In genomic region chr2:38960609-38961320, GRCh38 we compare ENCODE assay signal across 8 cellular contexts.
DNase-seq lines count a peak whose midpoint lies in the region; ATAC-seq and TF ChIP-seq lines count a peak whose summit lies in the region.

No MANE protein-coding gene starts in this region.

- peak overlapping the region; percentile 34; the same call in 1 of the 2 replicates for H3K4ac ChIP-seq in IMR-90 (ENCODE audit: low read depth, low read length)

- TF ChIP-seq EP300 in esophagus muscularis mucosa (IDR thresholded peaks at IDR 0.05) = no peak

- peak overlapping the region; percentile 75; the same call in 1 of the 2 replicates for H3K9ac ChIP-seq in IMR-90 (ENCODE audit: low read depth, low read length)

- CTCF ChIA-PET in IMR-90 (lab: Yijun Ruan, JAX) = interaction anchor here (1.5 kb wide), 1 partner anchor 13 kb away, joined by 10 read pairs; no protein-coding TSS in a partner anchor

- peak overlapping the region; percentile 96 for H4K5ac ChIP-seq in IMR-90 (ENCODE audit: low read depth, low read length)

- H3K4me1 ChIP-seq in IMR-90 (ENCODE audit: control insufficient read depth, insufficient read depth, low read length) (no peaks in the 10 kb centered on the region; the same call in 1 of the 2 replicates), esophagus muscularis mucosa (peaks cover 10 to 13% (median 13%) of the 10 kb centered on the region in 4 donors), psoas muscle (peaks cover 6% of the 10 kb centered on the region)

- intact Hi-C loops in IMR-90 (cut with micrococcal nuclease) (no loop called here), esophagus muscularis mucosa (cut with DNase I) (no loop called here), psoas muscle (cut with DNase I) (no loop called here)

- peak overlapping the region; percentile 71 for H3K14ac ChIP-seq in IMR-90 (replicated peaks; ENCODE audit: low read depth, low read length)

- 36% methylated on average over 12 of the region's 34 CpGs; no CpG with 5 or more reads in 1 of the 2 experiments for WGBS in IMR-90 (ENCODE audit: extremely low coverage in 2 of 2, insufficient read length in 1 of 2), 2 experiments
- WGBS in esophagus muscularis mucosa = 84% methylated on average over 15 of the region's 34 CpGs
- WGBS in psoas muscle, 3 donors = 58 to 60% (median 59%) methylated on average over 34 of the region's 34 CpGs

- H3K36me3 ChIP-seq in IMR-90 (ENCODE audit: control insufficient read depth, insufficient read depth, low read length) = no peaks in the 10 kb centered on the region
- H3K36me3 ChIP-seq in esophagus muscularis mucosa = no peaks in the 10 kb centered on the region
- H3K36me3 ChIP-seq in psoas muscle (ENCODE audit: insufficient read depth in 1 of 2, low read depth in 1 of 2) = no peaks in the 10 kb centered on the region

- peak overlapping the region; percentile 73 for H3K4me3 ChIP-seq in IMR-90 (ENCODE audit: insufficient read depth, low read depth, low read length)
- peak overlapping the region; percentile 55 to 65 (median 55) for H3K4me3 ChIP-seq in esophagus muscularis mucosa
- H3K4me3 ChIP-seq in psoas muscle = peak overlapping the region; percentile 62

- no peaks in the 10 kb centered on the region for H4K20me1 ChIP-seq in IMR-90 (ENCODE audit: insufficient read depth, low read length)

- TF ChIP-seq RAD21 in IMR-90 (IDR thresholded peaks at IDR 0.05; ENCODE audit: low read length) = no peak

- TF ChIP-seq CTCF in IMR-90 (conservative IDR thresholded peaks at IDR 0.05; ENCODE audit: low read depth, low read length) = no peak
- TF ChIP-seq CTCF in esophagus muscularis mucosa (IDR thresholded peaks at IDR 0.05) = peak in 1 of 3 experiments; percentile 0
- TF ChIP-seq CTCF in psoas muscle (IDR thresholded peaks at IDR 0.05) = no peak

- H3K9me3 ChIP-seq in IMR-90 (ENCODE audit: control insufficient read depth, insufficient read depth, low read length) = peaks cover 4% of the 10 kb centered on the region; the same call in 1 of the 2 replicates
- H3K9me3 ChIP-seq in esophagus muscularis mucosa = no peaks in the 10 kb centered on the region
- no peaks in the 10 kb centered on the region for H3K9me3 ChIP-seq in psoas muscle

- no TSS peak for BruUV-seq in IMR-90 (replicated peaks; lab: Mats Ljungman, UMichigan)

- dilution Hi-C loops in IMR-90 (cut with HindIII; ENCODE audit: low sequenced_read_pairs, unreplicated experiment) = no loop called here

- no peak overlapping the region for H2BK120ac ChIP-seq in IMR-90 (ENCODE audit: low read depth, low read length)

- H2AFZ ChIP-seq in IMR-90 (replicated peaks; ENCODE audit: low read length, poor library complexity) = peak overlapping the region; percentile 88

- ATAC-seq in GM18858 (IDR thresholded peaks at IDR 0.05; ENCODE audit: unreplicated experiment) = peak; percentile 11
- ATAC-seq in IMR-90 (ENCODE audit: low read depth) = peak; percentile 62
- no peak for ATAC-seq in psoas muscle
- ATAC-seq in HG03342 (IDR thresholded peaks at IDR 0.05; ENCODE audit: unreplicated experiment) = no peak

- POLR2A ChIA-PET in IMR-90 (lab: Charles Lee; ENCODE audit: unreplicated experiment) = no interaction called here

- H3K23ac ChIP-seq in IMR-90 (ENCODE audit: low read depth, low read length) = 0 out of 2 replicates have a peak overlapping the region, but pooled peaks have one; percentile 49

- no peak overlapping the region for H3K18ac ChIP-seq in IMR-90 (ENCODE audit: low read depth, low read length)

- no peak overlapping the region for H2BK15ac ChIP-seq in IMR-90 (ENCODE audit: low read depth, low read length)

- peak overlapping the region; percentile 58 for H2AK9ac ChIP-seq in IMR-90 (replicated peaks; ENCODE audit: low read depth, low read length, poor library complexity)

- H3K4me2 ChIP-seq in IMR-90 (ENCODE audit: low read depth, low read length) = peak overlapping the region; percentile 84

- DNase-seq in IMR-90 (no peak), esophagus muscularis mucosa (ENCODE audit: extremely low spot score) (no peak), psoas muscle (no peak), NCI-H146 treated with DMSO at 0.1 percent for 48 hours (lab: John Stamatoyannopoulos, UW; ENCODE audit: unreplicated experiment) (no peak), NCI-H2107 (lab: John Stamatoyannopoulos, UW) (no peak)
- DNase-seq in stimulated activated CD4-positive, alpha-beta T cell treated with anti-CD3 and anti-CD28 coated beads, Interleukin-4, amount 100 ng/mL, for 1 hour = no peak

- H3K79me1 ChIP-seq in IMR-90 (ENCODE audit: low read depth in 1 of 2, low read length in 2 of 2) = no peaks in the 10 kb centered on the region

- peak overlapping the region; percentile 87; a peak in 3 of 4 replicates for H4K8ac ChIP-seq in IMR-90 (ENCODE audit: low read depth in 2 of 2, low read length in 2 of 2)

- TF ChIP-seq POLR2A in IMR-90 (IDR thresholded peaks at IDR 0.05; ENCODE audit: low read depth, low read length) (no peak), esophagus muscularis mucosa (IDR thresholded peaks at IDR 0.05; ENCODE audit: low read depth) (no peak)

- H2AK5ac ChIP-seq in IMR-90 (ENCODE audit: low read depth, low read length) = no peak overlapping the region

- H4K91ac ChIP-seq in IMR-90 (ENCODE audit: insufficient read depth, low read depth, low read length) = no peak overlapping the region

- no peaks in the 10 kb centered on the region for H3K9me1 ChIP-seq in IMR-90 (ENCODE audit: insufficient read depth, low read length)

- H3K27ac ChIP-seq in IMR-90 (ENCODE audit: insufficient read depth, low read length) (no peak overlapping the region; the same call in 1 of the 2 replicates), esophagus muscularis mucosa (replicated peaks in 1 of 4) (no peak overlapping the region), psoas muscle (no peak overlapping the region)

- H3K56ac ChIP-seq in IMR-90 (ENCODE audit: extremely low read depth, insufficient read depth, low read length) = no peak overlapping the region

- no peak overlapping the region for H2BK5ac ChIP-seq in IMR-90 (ENCODE audit: low read depth, low read length, poor library complexity, severe bottlenecking)

- H3K27me3 ChIP-seq in IMR-90 (ENCODE audit: control insufficient read depth, insufficient read depth, low read length) (peaks cover 11% of the 10 kb centered on the region), esophagus muscularis mucosa (no peaks in the 10 kb centered on the region), psoas muscle (ENCODE audit: insufficient read depth in 3 of 3, low read length in 2 of 3) (no peaks in the 10 kb centered on the region)

- in situ Hi-C loops in IMR-90 (cut with MboI; ENCODE audit: low sequenced_read_pairs) = no loop called here

- no peak overlapping the region for H2BK20ac ChIP-seq in IMR-90 (ENCODE audit: low read depth, low read length)

TF ChIP-seq in IMR-90, 13 proteins besides CTCF, POLR2A, EP300 and RAD21:
- TF ChIP-seq CEBPB (IDR thresholded peaks at IDR 0.05; ENCODE audit: low read depth, low read length) = no peak
- no peak for TF ChIP-seq CHD1 (IDR thresholded peaks at IDR 0.05; ENCODE audit: low read depth, low read length)
- TF ChIP-seq USF2 (IDR thresholded peaks at IDR 0.05; ENCODE audit: low read depth, low read length) = no peak
- TF ChIP-seq RFX5 (IDR thresholded peaks at IDR 0.05; ENCODE audit: low read depth, low read length) = no peak
- TF ChIP-seq MXI1 (IDR thresholded peaks at IDR 0.05; ENCODE audit: borderline replicate concordance, low read depth, low read length) = no peak
- TF ChIP-seq ELK1 (IDR thresholded peaks at IDR 0.05; ENCODE audit: borderline replicate concordance, low read depth, low read length) = no peak
- no peak for TF ChIP-seq SMC3 (IDR thresholded peaks at IDR 0.05; ENCODE audit: low read depth, low read length)

Comparison
In these comparisons a context has a peak if more than half of its experiments do, and no peak if none do; other contexts are left out.
1. ATAC-seq: peak in GM18858 (single experiment) and IMR-90 (single experiment); none in psoas muscle (0 of 4) and HG03342 (single experiment).
2. Peak in every context shown above with its lines, with median percentiles within 50 percentile points of each other: H3K4me3 ChIP-seq.